16 cellular contexts compared by ENCODE assay signal in the genomic region with DNA sequence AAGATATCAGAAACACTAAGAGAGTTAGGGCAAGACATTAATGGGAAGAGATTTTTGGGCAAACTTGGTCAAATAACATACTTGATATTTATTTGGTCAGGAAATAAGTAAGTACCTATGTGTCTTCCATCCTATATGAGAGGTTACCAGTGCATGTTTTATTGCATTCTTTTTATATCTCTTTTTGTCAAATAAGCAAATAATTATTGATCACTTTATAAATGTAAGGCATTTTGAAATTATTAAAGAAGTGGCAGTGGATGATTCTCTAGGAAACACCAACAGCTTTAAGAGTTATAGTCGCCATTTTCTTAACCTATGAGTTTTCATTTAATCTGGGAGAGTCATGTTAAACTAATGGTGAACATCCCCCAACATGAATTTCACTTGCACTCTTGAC.
DNase-seq lines count a peak whose midpoint lies in the region; ATAC-seq and TF ChIP-seq lines count a peak whose summit lies in the region.
"Had no signal": no experiment of that assay in that cellular context is flagged by ENCODE, and none has a peak within 500 bp of the region (broad histone marks: within the 10 kb centered on the region; RNA-seq: fewer than 3 reads in every experiment).

No MANE protein-coding gene starts in this region.

- H3K27ac ChIP-seq in ACC112 (ENCODE audit: low read depth, low read length) (peak overlapping the region; percentile 85), RWPE2 (ENCODE audit: poor library complexity, severe bottlenecking) (peak overlapping the region; percentile 88), hepatocyte (peak overlapping the region; percentile 78), sigmoid colon (peak overlapping the region in 3 of 4 donors; percentile 79 to 91 (median 87))
- H3K27ac ChIP-seq: KMS-11 had no signal

- TF ChIP-seq EP300 in sigmoid colon (IDR thresholded peaks at IDR 0.05) = no peak

- intact Hi-C loops in sigmoid colon (cut with DNase I) = loop anchor here (2.0 to 5.0 kb wide), 9 partner anchors 33 to 456 kb away; no protein-coding TSS in a partner anchor

- no peak for TF ChIP-seq POLR2A in sigmoid colon (IDR thresholded peaks at IDR 0.05)

- H3K36me3 ChIP-seq in ACC112 (ENCODE audit: insufficient read depth, low read length) (no peaks in the 10 kb centered on the region), RWPE2 (ENCODE audit: low read depth) (no peaks in the 10 kb centered on the region), hepatocyte (replicated peaks; ENCODE audit: insufficient read depth, low read depth) (no peaks in the 10 kb centered on the region), sigmoid colon (no peaks in the 10 kb centered on the region)
- H3K36me3 ChIP-seq: MG63 had no signal

- H3K4me3 ChIP-seq in ACC112 (ENCODE audit: low read depth, low read length) (no peak overlapping the region), RWPE2 (ENCODE audit: severe bottlenecking) (no peak overlapping the region), hepatocyte (no peak overlapping the region), sigmoid colon (no peak overlapping the region)
- H3K4me3 ChIP-seq: MG63 had no signal

- H4K20me1 ChIP-seq in hepatocyte (ENCODE audit: insufficient read depth, poor library complexity, severe bottlenecking) = no peaks in the 10 kb centered on the region

- no peaks in the 10 kb centered on the region for H3K9me2 ChIP-seq in hepatocyte (replicated peaks; ENCODE audit: insufficient read depth)

- no peak for TF ChIP-seq CTCF in RWPE2 (IDR thresholded peaks at IDR 0.05; ENCODE audit: poor library complexity, severe bottlenecking)
- no peak for TF ChIP-seq CTCF in hepatocyte (IDR thresholded peaks at IDR 0.05; ENCODE audit: poor library complexity)
- no peak for TF ChIP-seq CTCF in sigmoid colon (IDR thresholded peaks at IDR 0.05)

- H3K4me2 ChIP-seq in hepatocyte = no peak overlapping the region
- H3K4me2 ChIP-seq: KMS-11 had no signal

- DNase-seq in RWPE2 (ENCODE audit: low spot score) (no peak), hepatocyte (ENCODE audit: low spot score) (no peak), sigmoid colon (no peak), anterior cingulate cortex (lab: John Stamatoyannopoulos, UW) (no peak), SHP77 (lab: John Stamatoyannopoulos, UW) (no peak), GF-D8 (lab: John Stamatoyannopoulos, UW) (no peak)
- DNase-seq: AML-193, DMS53, NCI-H1092 treated with DMSO at 0.1 percent for 48 hours, NCI-H1694 treated with DMSO at 0.1 percent for 48 hours, Right ventricle myocardium superior had no signal

- H3K9me3 ChIP-seq in RWPE2 (ENCODE audit: severe bottlenecking) (no peaks in the 10 kb centered on the region), hepatocyte (ENCODE audit: low read depth) (no peaks in the 10 kb centered on the region), sigmoid colon (no peaks in the 10 kb centered on the region)

- H2AFZ ChIP-seq in ACC112 (ENCODE audit: low read length, unreplicated experiment) (peak overlapping the region; percentile 9), hepatocyte (no peak overlapping the region)

- H3K27me3 ChIP-seq in ACC112 (ENCODE audit: insufficient read depth, low read length) = no peaks in the 10 kb centered on the region
- H3K27me3 ChIP-seq in RWPE2 (ENCODE audit: insufficient read depth, poor library complexity, severe bottlenecking) = no peaks in the 10 kb centered on the region
- no peaks in the 10 kb centered on the region for H3K27me3 ChIP-seq in hepatocyte
- H3K27me3 ChIP-seq in sigmoid colon = no peaks in the 10 kb centered on the region
- H3K27me3 ChIP-seq: MG63 had no signal

- peaks cover 22% of the 10 kb centered on the region for H3K4me1 ChIP-seq in ACC112 (ENCODE audit: control insufficient read depth, insufficient read depth, low read length, unreplicated experiment)
- H3K4me1 ChIP-seq in RWPE2 (ENCODE audit: insufficient read depth, poor library complexity, severe bottlenecking) = peaks cover 23% of the 10 kb centered on the region
- peaks cover 5% of the 10 kb centered on the region for H3K4me1 ChIP-seq in hepatocyte (ENCODE audit: insufficient read depth)
- H3K4me1 ChIP-seq in sigmoid colon = peaks cover 0 to 63% (median 42%) of the 10 kb centered on the region in 4 donors

- 100% methylated on average over 1 of the region's 1 CpG for WGBS in hepatocyte (ENCODE audit: low lambda C conversion rate, missing lambda C conversion rate)
- 90 to 97% methylated on average over 1 of the region's 1 CpG for WGBS in sigmoid colon, 2 donors

- H3K79me2 ChIP-seq in ACC112 (ENCODE audit: control insufficient read depth, insufficient read depth, low read length, unreplicated experiment) (no peaks in the 10 kb centered on the region), hepatocyte (no peaks in the 10 kb centered on the region)

- no peak for ATAC-seq in RWPE2 (ENCODE audit: low read depth)
- ATAC-seq in HG03521 (IDR thresholded peaks at IDR 0.05; ENCODE audit: unreplicated experiment) = no peak
- ATAC-seq: HCT116 had no signal
